Comparison of ENCODE assay signal across 23 cellular contexts in genomic region chr3:134060561-134061385, GRCh38. TPM values are rescaled to one million over a fixed set of nuclear protein-coding genes. Genes with fewer than 3 reads are reported as not detected.
DNase-seq lines count a peak whose midpoint lies in the region; ATAC-seq, FAIRE-seq and TF ChIP-seq lines count a peak whose summit lies in the region.
"Had no signal": no experiment of that assay in that cellular context is flagged by ENCODE, and none has a peak within 500 bp of the region (broad histone marks: within the 10 kb centered on the region; RNA-seq: fewer than 3 reads in every experiment).

No MANE protein-coding gene starts in this region.

- no peak overlapping the region for H3K4me2 ChIP-seq in endothelial cell of umbilical vein (ENCODE audit: insufficient read depth, low read length)

- H3K36me3 ChIP-seq in endothelial cell of umbilical vein (ENCODE audit: control insufficient read depth in 2 of 2, extremely low read depth in 1 of 2, insufficient read depth in 2 of 2, low read length in 2 of 2) (no peaks in the 10 kb centered on the region), suprapubic skin (no peaks in the 10 kb centered on the region)
- H3K36me3 ChIP-seq: Peyer's patch had no signal

- FAIRE-seq in endothelial cell of umbilical vein (lab: Jason Lieb, UNC) = no peak
- FAIRE-seq in frontal cortex (lab: Jason Lieb, UNC) = no peak
- FAIRE-seq: GM18507, small intestine had no signal

- peak overlapping the region; percentile 32 for H3K4me3 Mint-ChIP-seq in nephron progenitor cell
- H3K4me3 Mint-ChIP-seq: activated naive CD8-positive, alpha-beta T cell treated with anti-CD3 and anti-CD28 coated beads for 36 hours; activated T-helper 17 cell treated with anti-CD3 and anti-CD28 coated beads, Interleukin-2, amount 50 U/mL, for 72 hours had no signal

- dilution Hi-C loops in endothelial cell of umbilical vein (cut with MboI; ENCODE audit: extremely low pct_ligation_motif_present, low sequenced_read_pairs) = no loop called here

- no peaks in the 10 kb centered on the region for H3K9me3 Mint-ChIP-seq in nephron progenitor cell
- H3K9me3 Mint-ChIP-seq: activated naive CD8-positive, alpha-beta T cell treated with anti-CD3 and anti-CD28 coated beads for 36 hours; activated T-helper 17 cell treated with anti-CD3 and anti-CD28 coated beads, Interleukin-2, amount 50 U/mL, for 72 hours had no signal

- peak overlapping the region; percentile 85 for H3K27ac Mint-ChIP-seq in nephron progenitor cell
- H3K27ac Mint-ChIP-seq: activated naive CD8-positive, alpha-beta T cell treated with anti-CD3 and anti-CD28 coated beads for 36 hours; activated T-helper 17 cell treated with anti-CD3 and anti-CD28 coated beads, Interleukin-2, amount 50 U/mL, for 72 hours had no signal

- H3K36me3 Mint-ChIP-seq in nephron progenitor cell (ENCODE audit: low read depth) = no peaks in the 10 kb centered on the region
- H3K36me3 Mint-ChIP-seq: activated naive CD8-positive, alpha-beta T cell treated with anti-CD3 and anti-CD28 coated beads for 36 hours had no signal

- no peak overlapping the region for H3K9ac ChIP-seq in endothelial cell of umbilical vein (replicated peaks; ENCODE audit: extremely low read depth, insufficient read depth, low read length)

- H3K4me1 Mint-ChIP-seq in nephron progenitor cell = peaks cover 84% of the 10 kb centered on the region
- H3K4me1 Mint-ChIP-seq: activated naive CD8-positive, alpha-beta T cell treated with anti-CD3 and anti-CD28 coated beads for 36 hours; activated T-helper 17 cell treated with anti-CD3 and anti-CD28 coated beads, Interleukin-2, amount 50 U/mL, for 72 hours had no signal

- no peak overlapping the region for H3K4me3 ChIP-seq in endothelial cell of umbilical vein (replicated peaks in 1 of 3; ENCODE audit: insufficient read depth in 1 of 3, low read depth in 1 of 3, low read length in 3 of 3)
- no peak overlapping the region for H3K4me3 ChIP-seq in suprapubic skin
- H3K4me3 ChIP-seq: Peyer's patch had no signal

- no peaks in the 10 kb centered on the region for H4K20me1 ChIP-seq in endothelial cell of umbilical vein (replicated peaks; ENCODE audit: control insufficient read depth, extremely low read depth, insufficient read depth, low read length)

- H3K27me3 Mint-ChIP-seq in nephron progenitor cell (ENCODE audit: low read depth, poor library complexity) = peaks cover 22% of the 10 kb centered on the region
- H3K27me3 Mint-ChIP-seq: activated naive CD8-positive, alpha-beta T cell treated with anti-CD3 and anti-CD28 coated beads for 36 hours had no signal

- no TSS peak for BruUV-seq in endothelial cell of umbilical vein (replicated peaks; lab: Mats Ljungman, UMichigan)

- no peaks in the 10 kb centered on the region for H3K9me1 ChIP-seq in endothelial cell of umbilical vein (replicated peaks; ENCODE audit: control insufficient read depth, extremely low read depth, insufficient read depth, low read length)

- 70% methylated on average over 10 of the region's 10 CpGs for WGBS in suprapubic skin

- POLR2A ChIA-PET in endothelial cell of umbilical vein (lab: Charles Lee) = no interaction called here

- DNase-seq in M059J (ENCODE audit: low read depth) = peak; percentile 57
- DNase-seq in endothelial cell of umbilical vein (ENCODE audit: low read depth, low spot score) = peak; percentile 65
- no peak for DNase-seq in nephron progenitor cell
- peak; percentile 40 to 56 for DNase-seq in suprapubic skin (ENCODE audit: low spot score in 2 of 2)
- DNase-seq in omental fat pad (ENCODE audit: low spot score) = no peak
- DNase-seq in frontal cortex (ENCODE audit: low spot score in 2 of 2) = no peak
- no peak for DNase-seq in NCI-H524 treated with DMSO at 0.1 percent for 48 hours (lab: John Stamatoyannopoulos, UW)
- DNase-seq: activated CD4-positive, alpha-beta T cell treated with anti-CD3 and anti-CD28 coated beads for 1 hour; activated naive CD8-positive, alpha-beta T cell treated with anti-CD3 and anti-CD28 coated beads for 36 hours; KBM-7; left colon; NCI-H1930; NCI-H345; NK-92 treated with Interleukin-12 subunit alpha and Interleukin-12 subunit beta, amount 100 ng/mL, for 24 hours; T-helper 9 cell had no signal

- H3K4me1 ChIP-seq in endothelial cell of umbilical vein (ENCODE audit: control insufficient read depth, extremely low read depth, insufficient read depth, low read length) (peaks cover 6% of the 10 kb centered on the region), suprapubic skin (peaks cover 20% of the 10 kb centered on the region)

- intact Hi-C loops in endothelial cell of umbilical vein (cut with micrococcal nuclease) = no loop called here

- TF ChIP-seq EP300 in suprapubic skin (IDR thresholded peaks at IDR 0.05) = no peak

- TF ChIP-seq CTCF in endothelial cell of umbilical vein (IDR thresholded peaks at IDR 0.05; ENCODE audit: extremely low read depth in 1 of 2, insufficient read depth in 1 of 2, low read depth in 1 of 2, low read length in 2 of 2) = no peak
- TF ChIP-seq CTCF in nephron progenitor cell (IDR thresholded peaks at IDR 0.05) = no peak
- TF ChIP-seq CTCF in suprapubic skin (IDR thresholded peaks at IDR 0.05) = no peak
- no peak for TF ChIP-seq CTCF in omental fat pad (IDR thresholded peaks at IDR 0.05)

- H3K79me2 ChIP-seq in endothelial cell of umbilical vein (ENCODE audit: control insufficient read depth, insufficient read depth, low read length) = no peaks in the 10 kb centered on the region

- H3K27ac ChIP-seq in endothelial cell of umbilical vein (ENCODE audit: insufficient read depth, low read depth, low read length) = no peak overlapping the region
- H3K27ac ChIP-seq in suprapubic skin = no peak overlapping the region

- CTCF ChIA-PET in endothelial cell of umbilical vein (lab: Charles Lee) = interaction anchor here (1.1 to 1.2 kb wide), 2 partner anchors 10 to 137 kb away, joined by 3 read pairs; no protein-coding TSS in a partner anchor

- ATAC-seq in omental fat pad (ENCODE audit: low FRiP score) = no peak
- ATAC-seq: activated T-helper 17 cell treated with anti-CD3 and anti-CD28 coated beads, Interleukin-2, amount 50 U/mL, for 72 hours; esophagus mucosa had no signal

- TF ChIP-seq POLR2A in endothelial cell of umbilical vein (IDR thresholded peaks at IDR 0.05; ENCODE audit: low read depth, low read length) (no peak), suprapubic skin (IDR thresholded peaks at IDR 0.05) (no peak)

- H3K9me3 ChIP-seq in endothelial cell of umbilical vein (replicated peaks; ENCODE audit: control insufficient read depth, insufficient read depth, low read length) (no peaks in the 10 kb centered on the region), suprapubic skin (no peaks in the 10 kb centered on the region)
- H3K9me3 ChIP-seq: Caco-2, Peyer's patch had no signal

- H3K27me3 ChIP-seq in endothelial cell of umbilical vein (ENCODE audit: control insufficient read depth in 2 of 2, insufficient read depth in 2 of 2, low read length in 2 of 2) (no peaks in the 10 kb centered on the region), suprapubic skin (no peaks in the 10 kb centered on the region)
- H3K27me3 ChIP-seq: Peyer's patch had no signal

- no peak overlapping the region for H2AFZ ChIP-seq in endothelial cell of umbilical vein (ENCODE audit: low read depth, low read length)

TF ChIP-seq in endothelial cell of umbilical vein, 7 proteins besides CTCF, POLR2A, EP300 and RAD21:
- TF ChIP-seq GATA2 (IDR thresholded peaks at IDR 0.05; ENCODE audit: insufficient read depth, insufficient read length, low read depth, low read length) (no peak), MAX (IDR thresholded peaks at IDR 0.05; ENCODE audit: insufficient read depth, insufficient read length) (no peak), FOS (IDR thresholded peaks at IDR 0.05; ENCODE audit: borderline replicate concordance, insufficient read depth, low read length) (no peak), EZH2 (IDR thresholded peaks at IDR 0.05; ENCODE audit: borderline replicate concordance, low read depth, low read length, severe bottlenecking) (no peak), MYC (IDR thresholded peaks at IDR 0.05; ENCODE audit: low read depth, low read length) (no peak)

RNA-seq across cellular contexts. Expression of gene SLCO2A1, which starts 31.0 kb away (rescaled TPM):
- 0.20 and 0.47 TPM in 2 replicates for total RNA-seq in M059J (2014; rRNA removed; shearing (Covaris generic))
- total RNA-seq in endothelial cell of umbilical vein = 1.4 and 2.7 TPM in 2 replicates
- 11.9 and 13.2 TPM in 2 replicates for polyA plus RNA-seq in endothelial cell of umbilical vein
- 8.3 TPM in 2 replicates for polyA plus RNA-seq in endothelial cell of umbilical vein (2011; cell fraction: cytosol; rRNA removed)
- 19.0 and 23.3 TPM in 2 replicates for polyA plus RNA-seq in endothelial cell of umbilical vein (2011; cell fraction: nucleus; rRNA removed)
- 5.6 and 6.8 TPM in 2 replicates for polyA plus RNA-seq in endothelial cell of umbilical vein (2012)
- 11.5 and 15.3 TPM in 2 replicates for polyA minus RNA-seq in endothelial cell of umbilical vein
- polyA minus RNA-seq in endothelial cell of umbilical vein (2011; cell fraction: cytosol; rRNA and poly(A)+ RNA removed) = not detected
- polyA minus RNA-seq in endothelial cell of umbilical vein (2011; cell fraction: nucleus; rRNA and poly(A)+ RNA removed) = 12.6 and 16.3 TPM in 2 replicates
- total RNA-seq in suprapubic skin = 10 to 100 TPM; 25.0 to 38.7 (median 29.4) TPM
- total RNA-seq in omental fat pad = 10 to 100 TPM in 3 of 4 donors, 1 to 10 TPM in 1; 6.1 to 54.2 (median 33.1) TPM
- under 0.01 TPM for total RNA-seq in frontal cortex
- total RNA-seq: activated CD8-positive, alpha-beta memory T cell treated with anti-CD3 and anti-CD28 coated beads for 36 hours; activated T-helper 17 cell treated with anti-CD3 and anti-CD28 coated beads, Interleukin-2, amount 50 U/mL, for 72 hours; bronchial epithelial cell had no signal

Comparison
In these comparisons a context has a peak if more than half of its experiments do, and no peak if none do; other contexts are left out.
1. DNase-seq: peak in M059J (single experiment), endothelial cell of umbilical vein (single experiment) and suprapubic skin (2 of 2); none in nephron progenitor cell (single experiment), omental fat pad (single experiment), frontal cortex (0 of 2) and NCI-H524 treated with DMSO at 0.1 percent for 48 hours (single experiment).